ENCODE assay signal across 1 cellular context in the genomic region with DNA sequence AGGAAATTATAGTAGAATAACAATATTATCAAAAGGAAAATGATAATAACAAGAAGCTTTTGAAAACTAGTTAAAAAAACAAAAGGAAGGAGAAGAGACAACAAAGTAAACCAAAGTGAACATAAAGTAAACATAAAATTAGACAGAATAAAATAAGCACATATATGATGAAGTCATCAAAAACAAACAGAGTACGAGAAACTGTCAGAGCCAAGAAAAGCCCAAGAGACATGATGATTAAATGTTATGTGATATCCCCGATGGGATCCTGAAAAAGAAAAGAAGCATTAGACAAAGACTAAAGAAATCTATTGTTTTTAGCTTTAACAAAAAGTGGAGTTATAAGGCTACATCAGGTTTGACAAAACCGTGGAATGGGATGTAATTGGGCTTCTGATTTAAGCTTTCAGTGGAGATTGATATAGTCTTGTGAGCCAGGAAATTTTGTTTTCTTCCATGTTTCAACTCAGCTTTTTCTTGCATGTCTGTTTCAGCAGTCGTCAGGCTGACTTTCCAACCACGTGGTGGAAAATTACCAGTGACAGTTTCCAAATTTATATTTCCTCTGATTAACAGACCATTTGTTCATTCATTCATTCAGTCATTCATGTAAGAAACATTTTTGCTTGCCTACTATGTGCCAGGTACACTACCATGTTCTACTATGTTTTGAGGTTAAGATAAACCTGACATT.
TF ChIP-seq lines count a peak whose summit lies in the region.

No MANE protein-coding gene starts in this region.

TF ChIP-seq in HEK293, 187 proteins besides CTCF, POLR2A, EP300 and RAD21 (continued from another document):
- TF ChIP-seq, protein P1, sequence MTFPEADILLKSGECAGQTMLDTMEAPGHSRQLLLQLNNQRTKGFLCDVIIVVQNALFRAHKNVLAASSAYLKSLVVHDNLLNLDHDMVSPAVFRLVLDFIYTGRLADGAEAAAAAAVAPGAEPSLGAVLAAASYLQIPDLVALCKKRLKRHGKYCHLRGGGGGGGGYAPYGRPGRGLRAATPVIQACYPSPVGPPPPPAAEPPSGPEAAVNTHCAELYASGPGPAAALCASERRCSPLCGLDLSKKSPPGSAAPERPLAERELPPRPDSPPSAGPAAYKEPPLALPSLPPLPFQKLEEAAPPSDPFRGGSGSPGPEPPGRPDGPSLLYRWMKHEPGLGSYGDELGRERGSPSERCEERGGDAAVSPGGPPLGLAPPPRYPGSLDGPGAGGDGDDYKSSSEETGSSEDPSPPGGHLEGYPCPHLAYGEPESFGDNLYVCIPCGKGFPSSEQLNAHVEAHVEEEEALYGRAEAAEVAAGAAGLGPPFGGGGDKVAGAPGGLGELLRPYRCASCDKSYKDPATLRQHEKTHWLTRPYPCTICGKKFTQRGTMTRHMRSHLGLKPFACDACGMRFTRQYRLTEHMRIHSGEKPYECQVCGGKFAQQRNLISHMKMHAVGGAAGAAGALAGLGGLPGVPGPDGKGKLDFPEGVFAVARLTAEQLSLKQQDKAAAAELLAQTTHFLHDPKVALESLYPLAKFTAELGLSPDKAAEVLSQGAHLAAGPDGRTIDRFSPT (tag by site-specific recombination; IDR thresholded peaks at IDR 0.05), result no peak
